ENCODE assay signal across 11 cellular contexts in the genomic region with DNA sequence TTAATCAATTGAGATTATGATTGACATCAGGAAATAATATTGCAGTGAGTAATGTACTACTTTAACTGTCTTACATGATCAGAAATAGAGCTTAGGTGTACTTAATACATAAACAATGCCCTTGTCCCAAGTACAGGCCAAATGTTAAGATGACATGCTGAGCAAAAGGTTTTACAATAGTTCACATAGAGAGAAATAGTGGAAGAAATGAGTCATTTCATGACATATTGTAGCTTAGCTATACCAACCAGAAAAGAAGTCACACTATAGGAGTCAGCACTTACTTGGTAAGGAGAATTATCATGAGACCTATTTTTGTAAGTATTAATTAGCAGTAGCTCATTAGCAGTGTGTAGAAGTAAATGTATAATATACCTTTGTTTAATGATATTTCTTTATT.
DNase-seq lines count a peak whose midpoint lies in the region; ATAC-seq lines count a peak whose summit lies in the region.
"Had no signal": no experiment of that assay in that cellular context is flagged by ENCODE, and none has a peak within 500 bp of the region (broad histone marks: within the 10 kb centered on the region; RNA-seq: fewer than 3 reads in every experiment).

No MANE protein-coding gene starts in this region.

- no peaks in the 10 kb centered on the region for H3K36me3 ChIP-seq in adipocyte (ENCODE audit: control insufficient read depth, insufficient read depth, low read length, severe bottlenecking)

- no peaks in the 10 kb centered on the region for H3K27me3 Mint-ChIP-seq in activated naive CD8-positive, alpha-beta T cell treated with anti-CD3 and anti-CD28 coated beads, Interleukin-2, amount 50 U/mL, for 24 hours
- H3K27me3 Mint-ChIP-seq in activated naive CD8-positive, alpha-beta T cell treated with anti-CD3 and anti-CD28 coated beads for 36 hours = no peaks in the 10 kb centered on the region
- no peaks in the 10 kb centered on the region for H3K27me3 Mint-ChIP-seq in stimulated activated naive CD8-positive, alpha-beta T cell treated with anti-CD3 and anti-CD28 coated beads, Interleukin-15, amount 100 ng/mL, for 72 hours

- no peaks in the 10 kb centered on the region for H3K9me3 Mint-ChIP-seq in activated naive CD8-positive, alpha-beta T cell treated with anti-CD3 and anti-CD28 coated beads, Interleukin-2, amount 50 U/mL, for 24 hours
- H3K9me3 Mint-ChIP-seq in activated naive CD8-positive, alpha-beta T cell treated with anti-CD3 and anti-CD28 coated beads for 36 hours = no peaks in the 10 kb centered on the region
- H3K9me3 Mint-ChIP-seq in stimulated activated naive CD8-positive, alpha-beta T cell treated with anti-CD3 and anti-CD28 coated beads, Interleukin-15, amount 100 ng/mL, for 72 hours = no peaks in the 10 kb centered on the region

- H3K27me3 ChIP-seq in adipocyte (replicated peaks; ENCODE audit: control insufficient read depth, insufficient read depth, low read length) = no peaks in the 10 kb centered on the region

- no peaks in the 10 kb centered on the region for H3K4me1 Mint-ChIP-seq in activated naive CD8-positive, alpha-beta T cell treated with anti-CD3 and anti-CD28 coated beads, Interleukin-2, amount 50 U/mL, for 24 hours
- peaks cover 8% of the 10 kb centered on the region for H3K4me1 Mint-ChIP-seq in activated naive CD8-positive, alpha-beta T cell treated with anti-CD3 and anti-CD28 coated beads for 36 hours
- peaks cover 5% of the 10 kb centered on the region for H3K4me1 Mint-ChIP-seq in stimulated activated naive CD8-positive, alpha-beta T cell treated with anti-CD3 and anti-CD28 coated beads, Interleukin-15, amount 100 ng/mL, for 72 hours

- no peak for DNase-seq in activated naive CD8-positive, alpha-beta T cell treated with anti-CD3 and anti-CD28 coated beads, Interleukin-2, amount 50 U/mL, for 24 hours
- DNase-seq in activated naive CD8-positive, alpha-beta T cell treated with anti-CD3 and anti-CD28 coated beads for 36 hours = no peak
- peak; percentile 53 for DNase-seq in adipocyte (ENCODE audit: low read depth)
- no peak for DNase-seq in stimulated activated naive CD8-positive, alpha-beta T cell treated with anti-CD3 and anti-CD28 coated beads, Interleukin-15, amount 100 ng/mL, for 72 hours
- no peak for DNase-seq in stimulated activated CD4-positive, alpha-beta T cell treated with anti-CD3 and anti-CD28 coated beads, Interleukin-4, amount 100 ng/mL, for 24 hours
- DNase-seq in stimulated activated naive CD4-positive, alpha-beta T cell treated with Interleukin-2 at 50 U/mL for 16 hours (lab: John Stamatoyannopoulos, UW) = no peak
- DNase-seq in NCI-H1092 treated with DMSO at 0.1 percent for 48 hours (lab: John Stamatoyannopoulos, UW) = no peak
- DNase-seq: effector CD8-positive, alpha-beta T cell; Kasumi-1 had no signal

- H3K4me3 ChIP-seq in adipocyte (ENCODE audit: low read length) = no peak overlapping the region
- H3K4me3 ChIP-seq: lung had no signal

- H3K4me3 Mint-ChIP-seq in activated naive CD8-positive, alpha-beta T cell treated with anti-CD3 and anti-CD28 coated beads, Interleukin-2, amount 50 U/mL, for 24 hours = no peak overlapping the region
- H3K4me3 Mint-ChIP-seq in activated naive CD8-positive, alpha-beta T cell treated with anti-CD3 and anti-CD28 coated beads for 36 hours = no peak overlapping the region
- no peak overlapping the region for H3K4me3 Mint-ChIP-seq in stimulated activated naive CD8-positive, alpha-beta T cell treated with anti-CD3 and anti-CD28 coated beads, Interleukin-15, amount 100 ng/mL, for 72 hours

- no peak overlapping the region for H3K9ac ChIP-seq in adipocyte (ENCODE audit: low read length)

- H3K4me1 ChIP-seq in adipocyte (ENCODE audit: control insufficient read depth, insufficient read depth, low read length) = no peaks in the 10 kb centered on the region

- no peaks in the 10 kb centered on the region for H3K36me3 Mint-ChIP-seq in activated naive CD8-positive, alpha-beta T cell treated with anti-CD3 and anti-CD28 coated beads, Interleukin-2, amount 50 U/mL, for 24 hours (ENCODE audit: low read depth)
- no peaks in the 10 kb centered on the region for H3K36me3 Mint-ChIP-seq in activated naive CD8-positive, alpha-beta T cell treated with anti-CD3 and anti-CD28 coated beads for 36 hours

- H3K27ac Mint-ChIP-seq in activated naive CD8-positive, alpha-beta T cell treated with anti-CD3 and anti-CD28 coated beads, Interleukin-2, amount 50 U/mL, for 24 hours = no peak overlapping the region
- no peak overlapping the region for H3K27ac Mint-ChIP-seq in activated naive CD8-positive, alpha-beta T cell treated with anti-CD3 and anti-CD28 coated beads for 36 hours
- H3K27ac Mint-ChIP-seq in stimulated activated naive CD8-positive, alpha-beta T cell treated with anti-CD3 and anti-CD28 coated beads, Interleukin-15, amount 100 ng/mL, for 72 hours = no peak overlapping the region

- H3K9me3 ChIP-seq in adipocyte (ENCODE audit: control insufficient read depth, low read length) = no peaks in the 10 kb centered on the region

- peak; percentile 59 for ATAC-seq in activated naive CD8-positive, alpha-beta T cell treated with anti-CD3 and anti-CD28 coated beads, Interleukin-2, amount 50 U/mL, for 24 hours
- peak; percentile 43 for ATAC-seq in HG03108 (IDR thresholded peaks at IDR 0.05; ENCODE audit: unreplicated experiment)
- ATAC-seq in stimulated activated naive CD8-positive, alpha-beta T cell treated with anti-CD3 and anti-CD28 coated beads, Interleukin-15, amount 100 ng/mL, for 72 hours = peak; percentile 55
